In genomic region chr3:1439395-1439794, GRCh38 we compare ENCODE assay signal across 11 cellular contexts.
DNase-seq lines count a peak whose midpoint lies in the region; ATAC-seq, FAIRE-seq and TF ChIP-seq lines count a peak whose summit lies in the region.
"Had no signal": no experiment of that assay in that cellular context is flagged by ENCODE, and none has a peak within 500 bp of the region (broad histone marks: within the 10 kb centered on the region; RNA-seq: fewer than 3 reads in every experiment).

No MANE protein-coding gene starts in this region.

- no peak for TF ChIP-seq POLR2A in testis (IDR thresholded peaks at IDR 0.05)

- in situ Hi-C loops in KBM-7 (cut with MboI; ENCODE audit: low pct_unique_long_range_greater_than_20kb, low sequenced_read_pairs), result no loop called here
- in situ Hi-C loops in brain microvascular endothelial cell (cut with HindIII; ENCODE audit: low pct_ligation_motif_present, low sequenced_read_pairs), result no loop called here

- intact Hi-C loops in Right ventricle myocardium inferior (cut with DNase I) (no loop called here), right cardiac atrium (cut with DNase I) (no loop called here), testis (cut with DNase I; ENCODE audit: low total_unique reads) (no loop called here)

- H3K4me1 ChIP-seq in right cardiac atrium (ENCODE audit: control insufficient read depth, insufficient read depth, low read length) (no peaks in the 10 kb centered on the region), testis (no peaks in the 10 kb centered on the region), small intestine (ENCODE audit: control insufficient read depth in 2 of 2, insufficient read depth in 1 of 2, low read depth in 1 of 2, low read length in 1 of 2) (no peaks in the 10 kb centered on the region)

- no peaks in the 10 kb centered on the region for H3K36me3 ChIP-seq in brain microvascular endothelial cell (replicated peaks)
- H3K36me3 ChIP-seq in testis (ENCODE audit: low read depth, missing control alignments), result no peaks in the 10 kb centered on the region
- H3K36me3 ChIP-seq in small intestine (ENCODE audit: control insufficient read depth in 2 of 2, insufficient read depth in 2 of 2, low read length in 2 of 2), result no peaks in the 10 kb centered on the region

- no peak overlapping the region for H3K27ac ChIP-seq in right cardiac atrium (ENCODE audit: low read length)
- no peak overlapping the region for H3K27ac ChIP-seq in brain microvascular endothelial cell
- H3K27ac ChIP-seq in testis, result no peak overlapping the region
- no peak overlapping the region for H3K27ac ChIP-seq in small intestine (ENCODE audit: low read depth in 1 of 2, low read length in 1 of 2)

- no peak for FAIRE-seq in small intestine (lab: Jason Lieb, UNC)

- no peak for ATAC-seq in Right ventricle myocardium inferior
- no peak for ATAC-seq in right cardiac atrium
- ATAC-seq in HG03521 (IDR thresholded peaks at IDR 0.05; ENCODE audit: unreplicated experiment), result no peak
- ATAC-seq: PC-3 had no signal

- H3K27me3 ChIP-seq in right cardiac atrium (ENCODE audit: control insufficient read depth, insufficient read depth), result no peaks in the 10 kb centered on the region
- H3K27me3 ChIP-seq in brain microvascular endothelial cell (replicated peaks), result no peaks in the 10 kb centered on the region
- no peaks in the 10 kb centered on the region for H3K27me3 ChIP-seq in testis
- H3K27me3 ChIP-seq in small intestine (ENCODE audit: control insufficient read depth in 2 of 2, insufficient read depth in 2 of 2, low read length in 2 of 2), result no peaks in the 10 kb centered on the region

- H3K4me3 ChIP-seq in right cardiac atrium (ENCODE audit: low read length), result no peak overlapping the region
- H3K4me3 ChIP-seq in brain microvascular endothelial cell (ENCODE audit: low read depth, low read length), result no peak overlapping the region
- no peak overlapping the region for H3K4me3 ChIP-seq in testis
- no peak overlapping the region for H3K4me3 ChIP-seq in small intestine (ENCODE audit: low read depth in 1 of 2, low read length in 2 of 2)

- TF ChIP-seq CTCF in brain microvascular endothelial cell (IDR thresholded peaks at IDR 0.05; ENCODE audit: low read depth, low read length, missing control alignments) (peak; percentile 27), testis (IDR thresholded peaks at IDR 0.05) (peak in 1 of 3 experiments; percentile 35)

- H3K9me3 ChIP-seq in right cardiac atrium (ENCODE audit: control insufficient read depth, low read length) (no peaks in the 10 kb centered on the region), testis (no peaks in the 10 kb centered on the region), small intestine (ENCODE audit: control insufficient read depth, low read depth) (peaks cover 2% of the 10 kb centered on the region)

- peak; percentile 50 for DNase-seq in Right ventricle myocardium inferior (ENCODE audit: missing footprints)
- DNase-seq in right cardiac atrium, result no peak
- DNase-seq in KBM-7, result peak; percentile 16
- peak; percentile 0 for DNase-seq in brain microvascular endothelial cell
- DNase-seq in testis, result peak; percentile 48
- DNase-seq in NCI-H526 treated with DMSO at 0.1 percent for 48 hours (lab: John Stamatoyannopoulos, UW), result no peak
- DNase-seq in small intestine, result no peak
- DNase-seq: CD4-positive, CD25-positive, alpha-beta regulatory T cell; IMR-90; PC-3 had no signal

- WGBS in right cardiac atrium, result 67% methylated on average over 2 of the region's 2 CpGs
- 71 to 89% methylated on average over 2 of the region's 2 CpGs for WGBS in testis, 2 donors
- WGBS in small intestine, 3 donors, result 50 to 74% (median 63%) methylated on average over 2 of the region's 2 CpGs

Comparison
In these comparisons a context has a peak if more than half of its experiments do, and no peak if none do; other contexts are left out.
1. DNase-seq: peak in Right ventricle myocardium inferior (single experiment), KBM-7 (single experiment), brain microvascular endothelial cell (single experiment) and testis (single experiment); none in right cardiac atrium (0 of 3), NCI-H526 treated with DMSO at 0.1 percent for 48 hours (single experiment) and small intestine (single experiment).